In genomic region chr12:75360920-75361319, GRCh38 we compare ENCODE assay signal across 20 cellular contexts. TPM values are rescaled to one million over a fixed set of nuclear protein-coding genes. Genes with fewer than 3 reads are reported as not detected.
"Had no signal": no experiment of that assay in that cellular context is flagged by ENCODE, and none has a peak within 500 bp of the region (broad histone marks: within the 10 kb centered on the region; RNA-seq: fewer than 3 reads in every experiment).

No MANE protein-coding gene starts in this region.

- H3K9me3 ChIP-seq: tibial artery, vagina had no signal

- H3K9ac ChIP-seq: neural progenitor cell, parathyroid adenoma had no signal

- H3K36me3 ChIP-seq: brain microvascular endothelial cell, neural progenitor cell, vagina had no signal

- ATAC-seq: left ventricle myocardium superior had no signal

- H3K79me2 ChIP-seq: hepatocyte, parathyroid adenoma had no signal

- H3K4me1 Mint-ChIP-seq: neural progenitor cell had no signal

- H3K4me1 ChIP-seq: parathyroid adenoma, tibial artery, vagina had no signal

- H3K4me3 Mint-ChIP-seq: activated CD4-positive, alpha-beta memory T cell treated with anti-CD3 and anti-CD28 coated beads, Interleukin-2, amount 10 ng/mL, durations not matched to agents 7 days and 5 days; activated naive CD8-positive, alpha-beta T cell treated with anti-CD3 and anti-CD28 coated beads for 36 hours; neural progenitor cell; T-helper 2 cell treated with Interferon-gamma antibody and Interleukin-4, amounts not matched to agents 5 μg/mL and 100 μg/mL, for 36 hours had no signal

- H3K4me2 ChIP-seq: hepatocyte, neural progenitor cell had no signal

- H3K27ac ChIP-seq: brain microvascular endothelial cell, hepatocyte, neural progenitor cell, parathyroid adenoma, tibial artery, vagina had no signal

- H3K9me3 Mint-ChIP-seq: activated CD4-positive, alpha-beta memory T cell treated with anti-CD3 and anti-CD28 coated beads, Interleukin-2, amount 10 ng/mL, durations not matched to agents 7 days and 5 days; neural progenitor cell had no signal

- DNase-seq: activated CD4-positive, alpha-beta memory T cell treated with anti-CD3 and anti-CD28 coated beads, Interleukin-2, amount 10 ng/mL, durations not matched to agents 7 days and 5 days; activated CD8-positive, alpha-beta memory T cell treated with anti-CD3 and anti-CD28 coated beads, Interleukin-2, amount 50 U/mL, for 48 hours; activated naive CD8-positive, alpha-beta T cell treated with anti-CD3 and anti-CD28 coated beads for 36 hours; brain microvascular endothelial cell; cerebellar nuclear complex; dermis blood vessel endothelial cell; left ventricle myocardium superior; stimulated activated CD4-positive, alpha-beta T cell treated with anti-CD3 and anti-CD28 coated beads, Interleukin-15, amount 100 ng/mL, for 24 hours; stimulated activated CD4-positive, alpha-beta T cell treated with anti-CD3 and anti-CD28 coated beads, Interleukin-4, amount 100 ng/mL, for 24 hours; tibial artery had no signal

- H3K27ac Mint-ChIP-seq: activated CD4-positive, alpha-beta memory T cell treated with anti-CD3 and anti-CD28 coated beads, Interleukin-2, amount 10 ng/mL, durations not matched to agents 7 days and 5 days; activated naive CD8-positive, alpha-beta T cell treated with anti-CD3 and anti-CD28 coated beads for 36 hours; activated T-helper 2 cell treated with anti-CD3 and anti-CD28 coated beads, Interferon-gamma antibody, Interleukin-2, Interleukin-4, amounts not matched to agents 10 μg/mL and 5 μg/mL and 100 μg/mL, durations not matched to agents 14 hours and 24 hours and 36 hours; neural progenitor cell; T-helper 2 cell treated with Interferon-gamma antibody and Interleukin-4, amounts not matched to agents 5 μg/mL and 100 μg/mL, for 36 hours had no signal

- H3K36me3 Mint-ChIP-seq: neural progenitor cell had no signal

- H3K4me3 ChIP-seq: hepatocyte, neural progenitor cell, tibial artery, vagina had no signal

- H3K27me3 Mint-ChIP-seq: activated CD4-positive, alpha-beta memory T cell treated with anti-CD3 and anti-CD28 coated beads, Interleukin-2, amount 10 ng/mL, durations not matched to agents 7 days and 5 days; activated naive CD8-positive, alpha-beta T cell treated with anti-CD3 and anti-CD28 coated beads for 36 hours had no signal

- H3K27me3 ChIP-seq: brain microvascular endothelial cell, hepatocyte, neural progenitor cell, tibial artery, vagina had no signal

- H2AFZ ChIP-seq: hepatocyte, neural progenitor cell, parathyroid adenoma had no signal

RNA-seq across cellular contexts. Expression of gene GLIPR1L1, which starts 26.4 kb away (rescaled TPM):
- total RNA-seq: activated CD4-positive, alpha-beta memory T cell treated with anti-CD3 and anti-CD28 coated beads, Interleukin-2, amount 10 ng/mL, durations not matched to agents 7 days and 5 days; activated naive CD8-positive, alpha-beta T cell treated with anti-CD3 and anti-CD28 coated beads for 36 hours; activated T-helper 2 cell treated with anti-CD3 and anti-CD28 coated beads, Interferon-gamma antibody, Interleukin-2, Interleukin-4, amounts not matched to agents 10 μg/mL and 5 μg/mL and 100 μg/mL, durations not matched to agents 14 hours and 24 hours and 36 hours; dermis blood vessel endothelial cell; hepatocyte; kidney epithelial cell; left ventricle myocardium superior; mesenteric fat pad; renal cortical epithelial cell; vagina had no signal
- polyA plus RNA-seq: esophagus, hepatocyte had no signal

RNA-seq across cellular contexts. Expression of gene GLIPR1L2, which starts 30.0 kb away (rescaled TPM):
- total RNA-seq: activated naive CD8-positive, alpha-beta T cell treated with anti-CD3 and anti-CD28 coated beads for 36 hours; activated T-helper 2 cell treated with anti-CD3 and anti-CD28 coated beads, Interferon-gamma antibody, Interleukin-2, Interleukin-4, amounts not matched to agents 10 μg/mL and 5 μg/mL and 100 μg/mL, durations not matched to agents 14 hours and 24 hours and 36 hours; hepatocyte had no signal
